In genomic region chr2:200086911-200087310, GRCh38 we compare ENCODE assay signal across 25 cellular contexts.
DNase-seq lines count a peak whose midpoint lies in the region; ATAC-seq and TF ChIP-seq lines count a peak whose summit lies in the region.
"Had no signal": no experiment of that assay in that cellular context is flagged by ENCODE, and none has a peak within 500 bp of the region (broad histone marks: within the 10 kb centered on the region; RNA-seq: fewer than 3 reads in every experiment).

No MANE protein-coding gene starts in this region.

- H4K20me1 ChIP-seq in hepatocyte (ENCODE audit: insufficient read depth, poor library complexity, severe bottlenecking) (no peaks in the 10 kb centered on the region), SK-N-SH (ENCODE audit: insufficient read depth) (no peaks in the 10 kb centered on the region)

- H3K9me3 ChIP-seq in SJCRH30 (replicated peaks) = no peaks in the 10 kb centered on the region
- H3K9me3 ChIP-seq in hepatocyte (ENCODE audit: low read depth) = no peaks in the 10 kb centered on the region
- H3K9me3 ChIP-seq in SK-N-SH = no peaks in the 10 kb centered on the region
- H3K9me3 ChIP-seq: colonic mucosa, MG63, ovary, stomach had no signal

- no peak overlapping the region for H3K27ac Mint-ChIP-seq in activated CD4-positive, alpha-beta T cell treated with anti-CD3 and anti-CD28 coated beads, Interleukin-2, amount 10 ng/mL, durations not matched to agents 24 days and 14 days
- H3K27ac Mint-ChIP-seq: activated naive CD4-positive, alpha-beta T cell treated with anti-CD3 and anti-CD28 coated beads, Interleukin-2, amount 50 U/mL, for 72 hours; B cell; HFFc6; T-helper 2 cell treated with Interferon-gamma antibody and Interleukin-4, amounts not matched to agents 5 μg/mL and 100 μg/mL, for 36 hours had no signal

- H3K79me2 ChIP-seq in hepatocyte = no peaks in the 10 kb centered on the region
- no peaks in the 10 kb centered on the region for H3K79me2 ChIP-seq in SK-N-SH (ENCODE audit: insufficient read depth)

- H3K27ac ChIP-seq in SJCRH30 (no peak overlapping the region), hepatocyte (peak overlapping the region; percentile 54), SK-N-SH (ENCODE audit: low read depth in 2 of 2, low read length in 1 of 2) (no peak overlapping the region)
- H3K27ac ChIP-seq: 22Rv1, colonic mucosa, ovary, stomach had no signal

- H3K36me3 ChIP-seq in SJCRH30 (no peaks in the 10 kb centered on the region), hepatocyte (replicated peaks; ENCODE audit: insufficient read depth, low read depth) (no peaks in the 10 kb centered on the region), SK-N-SH (replicated peaks in 1 of 2; ENCODE audit: control insufficient read depth in 1 of 2, insufficient read depth in 2 of 2, low read length in 1 of 2) (no peaks in the 10 kb centered on the region)
- H3K36me3 ChIP-seq: colonic mucosa, MG63, ovary, stomach had no signal

- H3K4me3 Mint-ChIP-seq in activated CD4-positive, alpha-beta T cell treated with anti-CD3 and anti-CD28 coated beads, Interleukin-2, amount 10 ng/mL, durations not matched to agents 24 days and 14 days = no peak overlapping the region
- H3K4me3 Mint-ChIP-seq: B cell; HFFc6; T-helper 2 cell treated with Interferon-gamma antibody and Interleukin-4, amounts not matched to agents 5 μg/mL and 100 μg/mL, for 36 hours had no signal

- intact Hi-C loops in activated CD4-positive, alpha-beta T cell treated with anti-CD3 and anti-CD28 coated beads, Interleukin-2, amount 10 ng/mL, durations not matched to agents 24 days and 14 days (cut with micrococcal nuclease) = no loop called here

- no peaks in the 10 kb centered on the region for H3K27me3 ChIP-seq in SJCRH30
- H3K27me3 ChIP-seq in hepatocyte = no peaks in the 10 kb centered on the region
- H3K27me3 ChIP-seq in SK-N-SH (ENCODE audit: insufficient read depth) = no peaks in the 10 kb centered on the region
- H3K27me3 ChIP-seq: colonic mucosa, MG63, ovary had no signal

- H3K9ac ChIP-seq in SK-N-SH = no peak overlapping the region

- no peak for TF ChIP-seq RAD21 in SK-N-SH (IDR thresholded peaks at IDR 0.05; ENCODE audit: low read length)

- H3K9me2 ChIP-seq in hepatocyte (replicated peaks; ENCODE audit: insufficient read depth) (no peaks in the 10 kb centered on the region), SK-N-SH (no peaks in the 10 kb centered on the region)

- no peaks in the 10 kb centered on the region for H3K4me1 Mint-ChIP-seq in activated CD4-positive, alpha-beta T cell treated with anti-CD3 and anti-CD28 coated beads, Interleukin-2, amount 10 ng/mL, durations not matched to agents 24 days and 14 days
- H3K4me1 Mint-ChIP-seq: B cell, naive B cell had no signal

- H3K4me1 ChIP-seq in SJCRH30 (peaks cover 39% of the 10 kb centered on the region), hepatocyte (ENCODE audit: insufficient read depth) (peaks cover 20% of the 10 kb centered on the region), SK-N-SH (ENCODE audit: control insufficient read depth in 1 of 2, insufficient read depth in 2 of 2, low read depth in 1 of 2, low read length in 1 of 2) (no peaks in the 10 kb centered on the region; a peak in 1 of 4 replicates)
- H3K4me1 ChIP-seq: colonic mucosa, stomach had no signal

- POLR2A ChIA-PET in SK-N-SH (lab: Yijun Ruan, JAX) = no interaction called here

- H3K4me2 ChIP-seq in hepatocyte (peak overlapping the region; percentile 60), SK-N-SH (no peak overlapping the region)

- H2AFZ ChIP-seq in hepatocyte = peak overlapping the region; percentile 47
- H2AFZ ChIP-seq in SK-N-SH (ENCODE audit: low read depth) = no peak overlapping the region

- 57% methylated on average over 9 of the region's 9 CpGs for whole genome bisulfite sequencing in hepatocyte (ENCODE audit: low lambda C conversion rate, missing lambda C conversion rate)
- WGBS in SK-N-SH (ENCODE audit: low lambda C conversion rate) = 81% methylated on average over 9 of the region's 9 CpGs

- DNase-seq in NCI-H748 (lab: John Stamatoyannopoulos, UW; ENCODE audit: unreplicated experiment) (peak; percentile 16), NCI-H748 treated with DMSO at 0.1 percent for 48 hours (lab: John Stamatoyannopoulos, UW) (no peak), SJCRH30 (peak; percentile 27 to 52), hepatocyte (ENCODE audit: low spot score) (peak; percentile 64), SK-N-SH (no peak), GM19240 (ENCODE audit: insufficient read length, low spot score) (no peak)
- DNase-seq in activated CD4-positive, alpha-beta T cell treated with anti-CD3 and anti-CD28 coated beads, Interleukin-2, amount 10 ng/mL, durations not matched to agents 24 days and 14 days = no peak
- DNase-seq: colonic mucosa; GF-D8; HFFc6; kidney; mammary epithelial cell; MG63; naive B cell; NCI-H146; ovary; stimulated activated CD4-positive, alpha-beta T cell treated with anti-CD3 and anti-CD28 coated beads, Interleukin-2, amount 100 ng/mL, for 48 hours; stomach; trophoblast cell had no signal

- H3K27me3 Mint-ChIP-seq in activated CD4-positive, alpha-beta T cell treated with anti-CD3 and anti-CD28 coated beads, Interleukin-2, amount 10 ng/mL, durations not matched to agents 24 days and 14 days = no peaks in the 10 kb centered on the region

- H3K9me3 Mint-ChIP-seq in activated CD4-positive, alpha-beta T cell treated with anti-CD3 and anti-CD28 coated beads, Interleukin-2, amount 10 ng/mL, durations not matched to agents 24 days and 14 days = no peaks in the 10 kb centered on the region
- H3K9me3 Mint-ChIP-seq: activated naive CD4-positive, alpha-beta T cell treated with anti-CD3 and anti-CD28 coated beads, Interleukin-2, amount 50 U/mL, for 72 hours; HFFc6; naive B cell; T-helper 2 cell treated with Interferon-gamma antibody and Interleukin-4, amounts not matched to agents 5 μg/mL and 100 μg/mL, for 36 hours had no signal

- H3F3A ChIP-seq in SK-N-SH (replicated peaks; ENCODE audit: insufficient read depth) = no peaks in the 10 kb centered on the region

- no peak for ATAC-seq in HG03457 (IDR thresholded peaks at IDR 0.05; ENCODE audit: unreplicated experiment)
- ATAC-seq: activated naive CD4-positive, alpha-beta T cell treated with anti-CD3 and anti-CD28 coated beads, Interleukin-2, amount 50 U/mL, for 72 hours; GM12878 had no signal

- no peak for TF ChIP-seq EP300 in SK-N-SH (IDR thresholded peaks at IDR 0.05; ENCODE audit: borderline replicate concordance in 1 of 2, low read depth in 1 of 2, low read length in 1 of 2)

- H3K36me3 Mint-ChIP-seq in activated CD4-positive, alpha-beta T cell treated with anti-CD3 and anti-CD28 coated beads, Interleukin-2, amount 10 ng/mL, durations not matched to agents 24 days and 14 days (ENCODE audit: low read depth) = no peaks in the 10 kb centered on the region
- H3K36me3 Mint-ChIP-seq: activated naive CD4-positive, alpha-beta T cell treated with anti-CD3 and anti-CD28 coated beads, Interleukin-2, amount 50 U/mL, for 72 hours; naive B cell had no signal

- no peak overlapping the region for H3K4me3 ChIP-seq in SJCRH30
- no peak overlapping the region for H3K4me3 ChIP-seq in hepatocyte
- H3K4me3 ChIP-seq in SK-N-SH (ENCODE audit: low read depth in 2 of 2, low read length in 1 of 2) = no peak overlapping the region
- H3K4me3 ChIP-seq: colonic mucosa, GM12878, MG63, ovary, stomach had no signal

- TF ChIP-seq CTCF in hepatocyte (IDR thresholded peaks at IDR 0.05; ENCODE audit: poor library complexity) (no peak), SK-N-SH (IDR thresholded peaks at IDR 0.05) (no peak)

- CTCF ChIA-PET in SK-N-SH (lab: Yijun Ruan, JAX) = no interaction called here

TF ChIP-seq in SK-N-SH, 30 proteins besides CTCF, POLR2A, EP300 and RAD21 (continues in another document):
- TF ChIP-seq POLR2AphosphoS5 (IDR thresholded peaks at IDR 0.05; ENCODE audit: low read depth, low read length) = no peak
- no peak for TF ChIP-seq PBX3 (IDR thresholded peaks at IDR 0.05)
- no peak for TF ChIP-seq MXI1 (IDR thresholded peaks at IDR 0.05; ENCODE audit: low read depth, low read length)
- TF ChIP-seq MEF2A (IDR thresholded peaks at IDR 0.05; ENCODE audit: borderline replicate concordance, low read depth) = no peak
- no peak for TF ChIP-seq ELF1 (IDR thresholded peaks at IDR 0.05)
- TF ChIP-seq SMC3 (IDR thresholded peaks at IDR 0.05; ENCODE audit: low read depth, low read length) = no peak
- TF ChIP-seq TEAD4 (IDR thresholded peaks at IDR 0.05; ENCODE audit: borderline replicate concordance, insufficient read depth) = no peak
- no peak for TF ChIP-seq NRF1 (IDR thresholded peaks at IDR 0.05; ENCODE audit: low read depth, low read length)
- no peak for TF ChIP-seq USF1 (IDR thresholded peaks at IDR 0.05; ENCODE audit: borderline replicate concordance, low read depth)
- TF ChIP-seq, protein P1, sequence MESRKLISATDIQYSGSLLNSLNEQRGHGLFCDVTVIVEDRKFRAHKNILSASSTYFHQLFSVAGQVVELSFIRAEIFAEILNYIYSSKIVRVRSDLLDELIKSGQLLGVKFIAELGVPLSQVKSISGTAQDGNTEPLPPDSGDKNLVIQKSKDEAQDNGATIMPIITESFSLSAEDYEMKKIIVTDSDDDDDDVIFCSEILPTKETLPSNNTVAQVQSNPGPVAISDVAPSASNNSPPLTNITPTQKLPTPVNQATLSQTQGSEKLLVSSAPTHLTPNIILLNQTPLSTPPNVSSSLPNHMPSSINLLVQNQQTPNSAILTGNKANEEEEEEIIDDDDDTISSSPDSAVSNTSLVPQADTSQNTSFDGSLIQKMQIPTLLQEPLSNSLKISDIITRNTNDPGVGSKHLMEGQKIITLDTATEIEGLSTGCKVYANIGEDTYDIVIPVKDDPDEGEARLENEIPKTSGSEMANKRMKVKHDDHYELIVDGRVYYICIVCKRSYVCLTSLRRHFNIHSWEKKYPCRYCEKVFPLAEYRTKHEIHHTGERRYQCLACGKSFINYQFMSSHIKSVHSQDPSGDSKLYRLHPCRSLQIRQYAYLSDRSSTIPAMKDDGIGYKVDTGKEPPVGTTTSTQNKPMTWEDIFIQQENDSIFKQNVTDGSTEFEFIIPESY (IDR thresholded peaks at IDR 0.05; ENCODE audit: borderline replicate concordance, low read depth) = no peak

Comparison
In these comparisons a context has a peak if more than half of its experiments do, and no peak if none do; other contexts are left out.
1. DNase-seq: peak in NCI-H748 (single experiment), SJCRH30 (2 of 2) and hepatocyte (single experiment); none in NCI-H748 treated with DMSO at 0.1 percent for 48 hours (single experiment), activated CD4-positive, alpha-beta T cell treated with anti-CD3 and anti-CD28 coated beads, Interleukin-2, amount 10 ng/mL, durations not matched to agents 24 days and 14 days (single experiment), SK-N-SH (single experiment) and GM19240 (single experiment).